In genomic region chr13:77596777-77597176, GRCh38 we compare ENCODE assay signal across 9 cellular contexts.
"Had no signal": no experiment of that assay in that cellular context is flagged by ENCODE, and none has a peak within 500 bp of the region (broad histone marks: within the 10 kb centered on the region; RNA-seq: fewer than 3 reads in every experiment).

No MANE protein-coding gene starts in this region.

- H3K27ac Mint-ChIP-seq: HFFc6 had no signal

- H3K4me3 Mint-ChIP-seq: HFFc6 had no signal

- H3K9me3 ChIP-seq: HAP-1 had no signal

- H3K9ac ChIP-seq: GM23248 had no signal

- H3K27ac ChIP-seq: GM23248 had no signal

- H3K4me3 ChIP-seq: GM23248, HAP-1, K562 had no signal

- FAIRE-seq: HTR-8/SVneo, K562 had no signal

- ATAC-seq: HCT116, K562 had no signal

- DNase-seq: GM23248, GOT3, H7, HFFc6, IMR-90 had no signal

- H3K36me3 ChIP-seq: HAP-1 had no signal

- H2AFZ ChIP-seq: GM23248 had no signal
